ENCODE assay signal across 26 cellular contexts in genomic region chr14:96398921-96399320, GRCh38. TPM values are rescaled to one million over a fixed set of nuclear protein-coding genes. Genes with fewer than 3 reads are reported as not detected.
DNase-seq lines count a peak whose midpoint lies in the region; ATAC-seq, FAIRE-seq and TF ChIP-seq lines count a peak whose summit lies in the region.
"Had no signal": no experiment of that assay in that cellular context is flagged by ENCODE, and none has a peak within 500 bp of the region (broad histone marks: within the 10 kb centered on the region; RNA-seq: fewer than 3 reads in every experiment).

No MANE protein-coding gene starts in this region.

- H3K9me3 Mint-ChIP-seq in activated T-helper 17 cell treated with anti-CD3 and anti-CD28 coated beads, Interleukin-2, amount 50 U/mL, for 72 hours: no peaks in the 10 kb centered on the region
- H3K9me3 Mint-ChIP-seq in activated CD8-positive, alpha-beta T cell treated with anti-CD3 and anti-CD28 coated beads for 36 hours: no peaks in the 10 kb centered on the region
- H3K9me3 Mint-ChIP-seq: CD14-positive monocyte; CD4-positive, alpha-beta memory T cell; CD4-positive, CD25-positive, alpha-beta regulatory T cell; CD8-positive, alpha-beta memory T cell had no signal

- H3K27ac Mint-ChIP-seq in activated T-helper 17 cell treated with anti-CD3 and anti-CD28 coated beads, Interleukin-2, amount 50 U/mL, for 72 hours: no peak overlapping the region
- H3K27ac Mint-ChIP-seq in activated CD8-positive, alpha-beta T cell treated with anti-CD3 and anti-CD28 coated beads for 36 hours: no peak overlapping the region

- POLR2A ChIA-PET in activated CD8-positive, alpha-beta T cell treated with anti-CD3 and anti-CD28 coated beads for 36 hours (lab: Charles Lee): no interaction called here

- peak; percentile 43 for FAIRE-seq in bronchial epithelial cell (lab: Jason Lieb, UNC)
- FAIRE-seq: A204.1, GM12878, GM12892, GM18507 had no signal

- CTCF ChIA-PET in activated CD8-positive, alpha-beta T cell treated with anti-CD3 and anti-CD28 coated beads for 36 hours (lab: Charles Lee): no interaction called here

- H3K4me3 ChIP-seq in bronchial epithelial cell (ENCODE audit: low read depth, low read length): no peak overlapping the region
- H3K4me3 ChIP-seq: BLaER1, GM12878 had no signal

- no peak for ATAC-seq in activated T-helper 17 cell treated with anti-CD3 and anti-CD28 coated beads, Interleukin-2, amount 50 U/mL, for 72 hours (replicated peaks)
- ATAC-seq in activated CD8-positive, alpha-beta T cell treated with anti-CD3 and anti-CD28 coated beads for 36 hours: no peak
- ATAC-seq: GM12878 had no signal

- no peaks in the 10 kb centered on the region for H3K36me3 ChIP-seq in bronchial epithelial cell (ENCODE audit: control insufficient read depth, insufficient read depth, low read length)
- H3K36me3 ChIP-seq: BE2C, BLaER1 had no signal

- no peaks in the 10 kb centered on the region for H3K36me3 Mint-ChIP-seq in activated T-helper 17 cell treated with anti-CD3 and anti-CD28 coated beads, Interleukin-2, amount 50 U/mL, for 72 hours (ENCODE audit: low read depth)
- no peaks in the 10 kb centered on the region for H3K36me3 Mint-ChIP-seq in activated CD8-positive, alpha-beta T cell treated with anti-CD3 and anti-CD28 coated beads for 36 hours (ENCODE audit: low read depth)
- H3K36me3 Mint-ChIP-seq: CD14-positive monocyte; CD4-positive, alpha-beta memory T cell; CD4-positive, CD25-positive, alpha-beta regulatory T cell; CD8-positive, alpha-beta memory T cell had no signal

- peaks cover 26% of the 10 kb centered on the region for H3K27me3 Mint-ChIP-seq in activated T-helper 17 cell treated with anti-CD3 and anti-CD28 coated beads, Interleukin-2, amount 50 U/mL, for 72 hours
- H3K27me3 Mint-ChIP-seq in activated CD8-positive, alpha-beta T cell treated with anti-CD3 and anti-CD28 coated beads for 36 hours: peaks cover 3% of the 10 kb centered on the region

- no peaks in the 10 kb centered on the region for H3K27me3 ChIP-seq in bronchial epithelial cell (ENCODE audit: control insufficient read depth, insufficient read depth, low read length)
- H3K27me3 ChIP-seq: BE2C, BLaER1 had no signal

- no peak overlapping the region for H3K4me3 Mint-ChIP-seq in activated T-helper 17 cell treated with anti-CD3 and anti-CD28 coated beads, Interleukin-2, amount 50 U/mL, for 72 hours
- no peak overlapping the region for H3K4me3 Mint-ChIP-seq in activated CD8-positive, alpha-beta T cell treated with anti-CD3 and anti-CD28 coated beads for 36 hours
- H3K4me3 Mint-ChIP-seq: CD14-positive monocyte; CD4-positive, alpha-beta memory T cell; CD4-positive, CD25-positive, alpha-beta regulatory T cell had no signal

- intact Hi-C loops in activated CD8-positive, alpha-beta T cell treated with anti-CD3 and anti-CD28 coated beads for 36 hours (cut with micrococcal nuclease): no loop called here

- DNase-seq in bronchial epithelial cell (ENCODE audit: low read depth) (no peak), ecto neural progenitor cell (ENCODE audit: low spot score) (peak; percentile 15), glomerular visceral epithelial cell (ENCODE audit: extremely low spot score) (no peak)
- no peak for DNase-seq in activated CD8-positive, alpha-beta T cell treated with anti-CD3 and anti-CD28 coated beads for 36 hours
- DNase-seq: 8988T; ACHN; BE2C; C1 segment of cervical spinal cord; CD4-positive, alpha-beta memory T cell; CD4-positive, CD25-positive, alpha-beta regulatory T cell; CD8-positive, alpha-beta memory T cell; COR-L47; DMS 273 treated with DMSO at 0.1 percent for 48 hours; DMS153; DMS53; DMS79; DND-41; EL; GDM1 had no signal

- H3K4me1 Mint-ChIP-seq in activated T-helper 17 cell treated with anti-CD3 and anti-CD28 coated beads, Interleukin-2, amount 50 U/mL, for 72 hours: no peaks in the 10 kb centered on the region
- no peaks in the 10 kb centered on the region for H3K4me1 Mint-ChIP-seq in activated CD8-positive, alpha-beta T cell treated with anti-CD3 and anti-CD28 coated beads for 36 hours (ENCODE audit: low read depth)
- H3K4me1 Mint-ChIP-seq: CD14-positive monocyte; CD4-positive, alpha-beta memory T cell; CD4-positive, CD25-positive, alpha-beta regulatory T cell; CD8-positive, alpha-beta memory T cell had no signal

- no peak for TF ChIP-seq CTCF in bronchial epithelial cell (IDR thresholded peaks at IDR 0.05; ENCODE audit: insufficient read depth, low read length, severe bottlenecking)
- no peak for TF ChIP-seq CTCF in activated CD8-positive, alpha-beta T cell treated with anti-CD3 and anti-CD28 coated beads for 36 hours (IDR thresholded peaks at IDR 0.05)

RNA-seq across cellular contexts. Expression of gene AK7, which starts 7.0 kb away (rescaled TPM):
- total RNA-seq in bronchial epithelial cell: 0.26 and 0.38 TPM in 2 replicates
- total RNA-seq in activated T-helper 17 cell treated with anti-CD3 and anti-CD28 coated beads, Interleukin-2, amount 50 U/mL, for 72 hours: under 1 TPM; 0.35 to 0.95 TPM
- 1 to 10 TPM; 1.2 to 1.7 TPM for total RNA-seq in activated CD8-positive, alpha-beta T cell treated with anti-CD3 and anti-CD28 coated beads for 36 hours
- total RNA-seq: CD4-positive, CD25-positive, alpha-beta regulatory T cell had no signal

RNA-seq across cellular contexts. Expression of gene GSKIP, which starts 35.6 kb away (rescaled TPM):
- total RNA-seq in bronchial epithelial cell: 68.7 and 77.7 TPM in 2 replicates
- total RNA-seq in activated T-helper 17 cell treated with anti-CD3 and anti-CD28 coated beads, Interleukin-2, amount 50 U/mL, for 72 hours: 10 to 100 TPM in 1 of 2 donors, 1 to 10 TPM in 1; 8.8 to 19.8 TPM
- 10 to 100 TPM; 21.8 to 21.9 TPM for total RNA-seq in activated CD8-positive, alpha-beta T cell treated with anti-CD3 and anti-CD28 coated beads for 36 hours

RNA-seq across cellular contexts. Expression of gene ATG2B, which starts 35.8 kb away (rescaled TPM):
- total RNA-seq in bronchial epithelial cell: 6.3 and 9.0 TPM in 2 replicates
- total RNA-seq in activated T-helper 17 cell treated with anti-CD3 and anti-CD28 coated beads, Interleukin-2, amount 50 U/mL, for 72 hours: 10 to 100 TPM; 18.3 to 20.5 TPM
- total RNA-seq in activated CD8-positive, alpha-beta T cell treated with anti-CD3 and anti-CD28 coated beads for 36 hours: 10 to 100 TPM; 12.9 to 13.3 TPM
